In the genomic region with DNA sequence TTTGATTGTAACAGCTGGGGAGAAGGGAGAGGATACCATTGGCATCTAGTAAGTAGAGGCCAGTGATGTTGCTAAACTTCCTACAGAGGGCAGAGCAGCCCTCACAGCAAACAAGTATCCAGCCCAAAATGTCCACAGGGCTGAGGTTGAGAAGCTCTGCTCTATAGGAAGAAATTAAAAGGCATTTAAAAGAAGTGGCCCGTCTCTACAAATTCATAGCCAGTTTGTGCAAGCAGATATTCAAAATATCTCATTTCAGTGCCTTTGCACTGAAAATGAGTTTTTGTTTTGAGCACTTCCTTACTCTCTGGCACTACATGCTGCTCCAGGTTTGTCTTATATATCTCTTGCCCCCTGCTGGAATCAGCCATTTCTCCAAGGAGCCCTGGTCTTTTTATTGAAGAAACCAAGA, we compare ENCODE assay signal across 8 cellular contexts.
DNase-seq lines count a peak whose midpoint lies in the region; ATAC-seq and TF ChIP-seq lines count a peak whose summit lies in the region.

No MANE protein-coding gene starts in this region.

- no peak overlapping the region for H3K4me3 Mint-ChIP-seq in glutamatergic neuron (ENCODE audit: unreplicated experiment)
- H3K4me3 Mint-ChIP-seq in activated T-cell treated with anti-CD3 and anti-CD28 coated beads, Interleukin-2, amount 50 U/mL, for 4 hours, result no peak overlapping the region

- H3K4me2 ChIP-seq in skeletal muscle satellite cell (ENCODE audit: low read length), result peak overlapping the region; percentile 40

- H3K36me3 Mint-ChIP-seq in glutamatergic neuron (ENCODE audit: unreplicated experiment), result no peaks in the 10 kb centered on the region
- no peaks in the 10 kb centered on the region for H3K36me3 Mint-ChIP-seq in activated T-cell treated with anti-CD3 and anti-CD28 coated beads, Interleukin-2, amount 50 U/mL, for 4 hours (ENCODE audit: insufficient read depth)

- DNase-seq in Daoy (ENCODE audit: low read depth) (peak; percentile 38), HS-27A (ENCODE audit: low read depth) (peak; percentile 30), SK-MEL-5 (ENCODE audit: low read depth, low spot score) (peak; percentile 82), glutamatergic neuron (no peak)
- DNase-seq in activated T-cell treated with anti-CD3 and anti-CD28 coated beads, Interleukin-2, amount 50 U/mL, for 4 hours, result no peak
- DNase-seq in effector CD4-positive, alpha-beta T cell, result no peak

- no peaks in the 10 kb centered on the region for H3K27me3 ChIP-seq in skeletal muscle satellite cell (ENCODE audit: control insufficient read depth, insufficient read depth, low read length)

- peaks cover 4% of the 10 kb centered on the region for H3K4me1 Mint-ChIP-seq in glutamatergic neuron (ENCODE audit: low read depth, unreplicated experiment)
- H3K4me1 Mint-ChIP-seq in activated T-cell treated with anti-CD3 and anti-CD28 coated beads, Interleukin-2, amount 50 U/mL, for 4 hours (ENCODE audit: low read depth), result no peaks in the 10 kb centered on the region

- H3K36me3 ChIP-seq in skeletal muscle satellite cell (ENCODE audit: insufficient read depth, low read length), result no peaks in the 10 kb centered on the region

- ATAC-seq in activated T-cell treated with anti-CD3 and anti-CD28 coated beads, Interleukin-2, amount 50 U/mL, for 4 hours, result no peak
- ATAC-seq in GM19324 (IDR thresholded peaks at IDR 0.05; ENCODE audit: low FRiP score, unreplicated experiment), result no peak

- TF ChIP-seq CTCF in glutamatergic neuron (IDR thresholded peaks at IDR 0.05; ENCODE audit: partially characterized antibody, unreplicated experiment), result peak; percentile 26

- H3K4me1 ChIP-seq in skeletal muscle satellite cell (ENCODE audit: control insufficient read depth, insufficient read depth, low read length), result peaks cover 5% of the 10 kb centered on the region

- no peaks in the 10 kb centered on the region for H3K9me3 ChIP-seq in skeletal muscle satellite cell (replicated peaks; ENCODE audit: low read length)

- H3K9ac ChIP-seq in skeletal muscle satellite cell (ENCODE audit: low read depth, low read length), result no peak overlapping the region

- no peaks in the 10 kb centered on the region for H3K9me3 Mint-ChIP-seq in glutamatergic neuron (ENCODE audit: unreplicated experiment)
- H3K9me3 Mint-ChIP-seq in activated T-cell treated with anti-CD3 and anti-CD28 coated beads, Interleukin-2, amount 50 U/mL, for 4 hours, result no peaks in the 10 kb centered on the region

- in situ Hi-C loops in SK-MEL-5 (cut with HindIII; ENCODE audit: low pct_unique_long_range_greater_than_20kb, low sequenced_read_pairs), result no loop called here

- H3K27me3 Mint-ChIP-seq in glutamatergic neuron (ENCODE audit: unreplicated experiment), result no peaks in the 10 kb centered on the region
- H3K27me3 Mint-ChIP-seq in activated T-cell treated with anti-CD3 and anti-CD28 coated beads, Interleukin-2, amount 50 U/mL, for 4 hours (ENCODE audit: low read depth), result no peaks in the 10 kb centered on the region

- H3K4me3 ChIP-seq in skeletal muscle satellite cell (ENCODE audit: low read length), result no peak overlapping the region

- no peak overlapping the region for H3K27ac Mint-ChIP-seq in glutamatergic neuron (ENCODE audit: unreplicated experiment)

Comparison
In these comparisons a context has a peak if more than half of its experiments do, and no peak if none do; other contexts are left out.
1. DNase-seq: peak in Daoy (single experiment), HS-27A (single experiment) and SK-MEL-5 (single experiment); none in glutamatergic neuron (single experiment), activated T-cell treated with anti-CD3 and anti-CD28 coated beads, Interleukin-2, amount 50 U/mL, for 4 hours (single experiment) and effector CD4-positive, alpha-beta T cell (single experiment).